In genomic region chr1:183821309-183822080, GRCh38 we compare ENCODE assay signal across 1 cellular context.
TF ChIP-seq lines count a peak whose summit lies in the region.

No MANE protein-coding gene starts in this region.

TF ChIP-seq in HepG2, 621 proteins besides CTCF, POLR2A, EP300 and RAD21 (continued from another document):
- TF ChIP-seq ZNF580 (CRISPR knock-in tag; IDR thresholded peaks at IDR 0.05; ENCODE audit: borderline replicate concordance, low read depth) (no peak), SNRNP70 (IDR thresholded peaks at IDR 0.05; ENCODE audit: low read depth, low read length) (no peak), NFAT5 (CRISPR knock-in tag; IDR thresholded peaks at IDR 0.05) (no peak), ZNF3 (CRISPR knock-in tag; IDR thresholded peaks at IDR 0.05) (no peak), BRF2 (CRISPR knock-in tag; IDR thresholded peaks at IDR 0.05) (no peak), ZNF609 (CRISPR knock-in tag; IDR thresholded peaks at IDR 0.05; ENCODE audit: borderline replicate concordance) (no peak), AGO1 (IDR thresholded peaks at IDR 0.05; ENCODE audit: low read depth, low read length, poor library complexity, severe bottlenecking) (no peak), POGZ (CRISPR knock-in tag; IDR thresholded peaks at IDR 0.05) (no peak), ZNF800 (CRISPR knock-in tag; IDR thresholded peaks at IDR 0.05) (no peak), MAZ (IDR thresholded peaks at IDR 0.05; ENCODE audit: borderline replicate concordance, low read depth, low read length) (no peak), MAZ (CRISPR knock-in tag; IDR thresholded peaks at IDR 0.05; ENCODE audit: low read depth) (no peak), TGIF2 (CRISPR knock-in tag; IDR thresholded peaks at IDR 0.05) (no peak), ZIK1 (CRISPR knock-in tag; IDR thresholded peaks at IDR 0.05; ENCODE audit: borderline replicate concordance, low read depth) (no peak), REPIN1 (CRISPR knock-in tag; IDR thresholded peaks at IDR 0.05; ENCODE audit: borderline replicate concordance, low read depth) (no peak), ZNF124 (CRISPR knock-in tag; IDR thresholded peaks at IDR 0.05) (no peak), ZBTB4 (CRISPR knock-in tag; IDR thresholded peaks at IDR 0.05; ENCODE audit: borderline replicate concordance) (no peak)
